ENCODE assay signal across 21 cellular contexts in genomic region chr3:132592211-132592610, GRCh38. TPM values are rescaled to one million over a fixed set of nuclear protein-coding genes. Genes with fewer than 3 reads are reported as not detected.
DNase-seq lines count a peak whose midpoint lies in the region; TF ChIP-seq lines count a peak whose summit lies in the region.
"Had no signal": no experiment of that assay in that cellular context is flagged by ENCODE, and none has a peak within 500 bp of the region (broad histone marks: within the 10 kb centered on the region; RNA-seq: fewer than 3 reads in every experiment).

No MANE protein-coding gene starts in this region.

- H3K27me3 Mint-ChIP-seq in HFFc6 (ENCODE audit: insufficient read depth) (peaks cover 6% of the 10 kb centered on the region), Calu3 (ENCODE audit: unreplicated experiment) (no peaks in the 10 kb centered on the region)
- H3K27me3 Mint-ChIP-seq: CD4-positive, CD25-positive, alpha-beta regulatory T cell had no signal

- no peaks in the 10 kb centered on the region for H3K27me3 ChIP-seq in SK-N-SH (ENCODE audit: insufficient read depth)
- H3K27me3 ChIP-seq in transverse colon, result no peaks in the 10 kb centered on the region
- H3K27me3 ChIP-seq: Peyer's patch, SJCRH30 had no signal

- TF ChIP-seq CTCF in HFFc6 (IDR thresholded peaks at IDR 0.05) (no peak), SK-N-SH (IDR thresholded peaks at IDR 0.05) (no peak), Calu3 (IDR thresholded peaks at IDR 0.05; ENCODE audit: unreplicated experiment) (no peak), transverse colon (IDR thresholded peaks at IDR 0.05) (no peak)

- peaks cover 59% of the 10 kb centered on the region for H3K4me1 Mint-ChIP-seq in HFFc6 (ENCODE audit: low read depth)
- H3K4me1 Mint-ChIP-seq in Calu3 (ENCODE audit: low read depth, unreplicated experiment), result peaks cover 18% of the 10 kb centered on the region

- no peaks in the 10 kb centered on the region for H3K9me2 ChIP-seq in SK-N-SH

- BruUV-seq in Calu3 (replicated peaks; lab: Mats Ljungman, UMichigan), result no TSS peak

- H3K4me3 Mint-ChIP-seq in HFFc6 (no peak overlapping the region), Calu3 (ENCODE audit: low read depth, unreplicated experiment) (no peak overlapping the region)

- H3K27ac Mint-ChIP-seq in HFFc6, result peak overlapping the region; percentile 97
- H3K27ac Mint-ChIP-seq in Calu3 (ENCODE audit: unreplicated experiment), result no peak overlapping the region
- H3K27ac Mint-ChIP-seq: CD4-positive, CD25-positive, alpha-beta regulatory T cell had no signal

- no peak overlapping the region for H2AFZ ChIP-seq in SK-N-SH (ENCODE audit: low read depth)

- no peaks in the 10 kb centered on the region for H4K20me1 ChIP-seq in SK-N-SH (ENCODE audit: insufficient read depth)

- H3K4me3 ChIP-seq in SK-N-SH (ENCODE audit: low read depth in 2 of 2, low read length in 1 of 2), result no peak overlapping the region
- no peak overlapping the region for H3K4me3 ChIP-seq in transverse colon
- H3K4me3 ChIP-seq: A549, Peyer's patch, SJCRH30 had no signal

- TF ChIP-seq EP300 in SK-N-SH (IDR thresholded peaks at IDR 0.05; ENCODE audit: borderline replicate concordance in 1 of 2, low read depth in 1 of 2, low read length in 1 of 2) (peak; percentile 14 to 31; a peak in 1 of 4 replicates), transverse colon (IDR thresholded peaks at IDR 0.05; ENCODE audit: low read depth) (no peak)

- CTCF ChIA-PET in SK-N-SH (lab: Yijun Ruan, JAX) (interaction anchor here (1.2 kb wide), 1 partner anchor 56 kb away, joined by 5 read pairs; no protein-coding TSS in a partner anchor), Calu3 (lab: Charles Lee) (no interaction called here)

- TF ChIP-seq RAD21 in SK-N-SH (IDR thresholded peaks at IDR 0.05; ENCODE audit: low read length), result no peak

- H3K79me2 ChIP-seq in SK-N-SH (ENCODE audit: insufficient read depth), result no peaks in the 10 kb centered on the region

- POLR2A ChIA-PET in SK-N-SH (lab: Yijun Ruan, JAX), result no interaction called here

- H3F3A ChIP-seq in SK-N-SH (replicated peaks; ENCODE audit: insufficient read depth), result peaks cover 34% of the 10 kb centered on the region

- in situ Hi-C loops in transverse colon (cut with MboI; ENCODE audit: low pct_ligation_motif_present in 1 of 4, low pct_unique_long_range_greater_than_20kb in 1 of 4, low sequenced_read_pairs in 3 of 4), result no loop called here

- H3K9ac ChIP-seq in SK-N-SH, result no peak overlapping the region

- no peak overlapping the region for H3K4me2 ChIP-seq in SK-N-SH
- H3K4me2 ChIP-seq: A549 had no signal

- H3K36me3 Mint-ChIP-seq in HFFc6 (ENCODE audit: low read depth), result peaks cover 39% of the 10 kb centered on the region
- peaks cover 4% of the 10 kb centered on the region for H3K36me3 Mint-ChIP-seq in Calu3 (ENCODE audit: insufficient read depth, unreplicated experiment)

- H3K9me3 Mint-ChIP-seq in HFFc6, result no peaks in the 10 kb centered on the region
- no peaks in the 10 kb centered on the region for H3K9me3 Mint-ChIP-seq in Calu3 (ENCODE audit: low read depth, unreplicated experiment)

- DNase-seq in D341Med (ENCODE audit: low spot score) (peak; percentile 24), HFFc6 (no peak), SK-N-SH (no peak), fibroblast of peridontal ligament (ENCODE audit: extremely low read depth) (peak; percentile 73), Calu3 (no peak), transverse colon (no peak), NCI-H2081 (lab: John Stamatoyannopoulos, UW) (no peak), NCI-H146 (lab: John Stamatoyannopoulos, UW) (no peak)
- DNase-seq: Caco-2; CD4-positive, CD25-positive, alpha-beta regulatory T cell; EL; GF-D8; H7; Kasumi-1; NCI-H1694 treated with DMSO at 0.1 percent for 48 hours; NCI-H2107; NCI-H774; Peyer's patch; SJCRH30 had no signal

- H3K36me3 ChIP-seq in SK-N-SH (replicated peaks in 1 of 2; ENCODE audit: control insufficient read depth in 1 of 2, insufficient read depth in 2 of 2, low read length in 1 of 2) (peaks cover 0 to 4% of the 10 kb centered on the region in 2 experiments), transverse colon (no peaks in the 10 kb centered on the region)
- H3K36me3 ChIP-seq: Peyer's patch, SJCRH30 had no signal

- H3K4me1 ChIP-seq in SK-N-SH (ENCODE audit: control insufficient read depth in 1 of 2, insufficient read depth in 2 of 2, low read depth in 1 of 2, low read length in 1 of 2) (peaks cover 4 to 34% of the 10 kb centered on the region in 2 experiments; a peak in 3 of 4 replicates), transverse colon (peaks cover 0 to 6% (median 0%) of the 10 kb centered on the region in 4 donors)
- H3K4me1 ChIP-seq: Caco-2, Peyer's patch, SJCRH30 had no signal

- peak overlapping the region; percentile 76 to 92; a peak in 2 of 4 replicates for H3K27ac ChIP-seq in SK-N-SH (ENCODE audit: low read depth in 2 of 2, low read length in 1 of 2)
- no peak overlapping the region for H3K27ac ChIP-seq in transverse colon
- H3K27ac ChIP-seq: A549, Peyer's patch, SJCRH30 had no signal

- intact Hi-C loops in Calu3 (cut with micrococcal nuclease; ENCODE audit: unreplicated experiment) (no loop called here), transverse colon (cut with DNase I; ENCODE audit: low total_unique reads) (no loop called here)

- no peak for TF ChIP-seq POLR2A in transverse colon (IDR thresholded peaks at IDR 0.05)

- H3K9me3 ChIP-seq in SK-N-SH, result no peaks in the 10 kb centered on the region
- H3K9me3 ChIP-seq in transverse colon, result no peaks in the 10 kb centered on the region
- H3K9me3 ChIP-seq: A549, Caco-2, Peyer's patch, SJCRH30 had no signal

TF ChIP-seq in SK-N-SH, 30 proteins besides CTCF, POLR2A, EP300 and RAD21 (continues in another document):
- TF ChIP-seq USF2 (IDR thresholded peaks at IDR 0.05; ENCODE audit: borderline replicate concordance, low read depth, low read length) (no peak), USF1 (IDR thresholded peaks at IDR 0.05; ENCODE audit: borderline replicate concordance, low read depth) (no peak), IRF3 (IDR thresholded peaks at IDR 0.05; ENCODE audit: low read depth, low read length) (no peak), SMC3 (IDR thresholded peaks at IDR 0.05; ENCODE audit: low read depth, low read length) (no peak), NFIC (IDR thresholded peaks at IDR 0.05; ENCODE audit: borderline replicate concordance) (peak; percentile 23; the same call in 1 of the 2 replicates), RCOR1 (IDR thresholded peaks at IDR 0.05; ENCODE audit: low read length) (no peak), GABPA (IDR thresholded peaks at IDR 0.05; ENCODE audit: low read depth) (no peak), TAF1 (IDR thresholded peaks at IDR 0.05; ENCODE audit: borderline replicate concordance, low read depth, low read length) (no peak), MAX (IDR thresholded peaks at IDR 0.05; ENCODE audit: low read depth) (no peak), PBX3 (IDR thresholded peaks at IDR 0.05) (peak; percentile 68; the same call in 1 of the 2 replicates), ELF1 (IDR thresholded peaks at IDR 0.05) (no peak)

RNA-seq across cellular contexts. Expression of gene ACKR4, which starts 4.9 kb away (rescaled TPM):
- 1 to 10 TPM in 5 of 6 experiments, under 1 TPM in 1; 0.78 to 8.4 (median 7.1) TPM for total RNA-seq in HFFc6 (2021; fragmentation: NEBNext Ultra II Directional; extraction: Animal tissue kit (Norgen Biotek cat#: 25700))
- 0.10 and 0.37 TPM in 2 replicates for polyA plus RNA-seq in SK-N-SH (2012; rRNA removed)
- 0.18 and 0.26 TPM in 2 replicates for polyA plus RNA-seq in SK-N-SH (2012; cell fraction: cytosol; rRNA removed)
- polyA plus RNA-seq in SK-N-SH (2012; cell fraction: nucleus; rRNA removed), result 0.12 and 0.14 TPM in 2 replicates
- total RNA-seq in Calu3 (2022) (4.9 and 8.1 TPM in 2 replicates), transverse colon (1 to 10 TPM in 1 of 4 donors, under 1 TPM in 1, not detected in 2; 0.95 to 1.4 TPM)
- total RNA-seq: Caco-2, H7, MCF 10A, SJCRH30 had no signal

Comparison
In these comparisons a context has a peak if more than half of its experiments do, and no peak if none do; other contexts are left out.
1. DNase-seq: peak in D341Med (single experiment) and fibroblast of peridontal ligament (single experiment); none in HFFc6 (single experiment), SK-N-SH (single experiment), Calu3 (single experiment), transverse colon (single experiment), NCI-H2081 (0 of 2) and NCI-H146 (single experiment).
2. H3K27ac ChIP-seq: peak in SK-N-SH (2 of 2); none in transverse colon (0 of 4).